In the genomic region with DNA sequence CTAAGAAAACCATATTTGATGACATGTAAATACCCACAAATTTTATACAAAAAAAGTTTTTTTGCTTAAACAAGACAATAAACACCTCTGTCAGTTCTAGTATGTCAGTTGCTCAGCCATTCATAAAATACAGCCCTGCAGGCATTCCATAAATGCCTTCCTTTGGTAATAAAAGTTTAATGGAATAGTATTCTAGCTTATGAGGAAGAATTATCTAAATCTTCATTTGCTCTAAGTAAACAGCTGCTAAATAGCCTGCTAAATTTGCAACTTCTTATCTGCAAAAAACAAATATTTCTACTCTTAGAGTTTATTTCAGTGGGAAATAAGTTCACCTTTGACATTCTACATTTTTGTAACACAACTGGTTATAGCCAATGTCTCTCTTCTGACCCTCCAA, we compare ENCODE assay signal across 27 cellular contexts.
A peak's percentile ranks its signal among the peaks of the same experiment; 100 is the strongest.
DNase-seq lines count a peak whose midpoint lies in the region; ATAC-seq, FAIRE-seq and TF ChIP-seq lines count a peak whose summit lies in the region.
"Had no signal": no experiment of that assay in that cellular context is flagged by ENCODE, and none has a peak within 500 bp of the region (broad histone marks: within the 10 kb centered on the region; RNA-seq: fewer than 3 reads in every experiment).

No MANE protein-coding gene starts in this region.

- no peak overlapping the region for H2AFZ ChIP-seq in smooth muscle cell (ENCODE audit: low read depth)

- H3K4me3 ChIP-seq in smooth muscle cell, result no peak overlapping the region
- H3K4me3 ChIP-seq in naive thymus-derived CD4-positive, alpha-beta T cell (ENCODE audit: low read length), result no peak overlapping the region
- H3K4me3 ChIP-seq: SJCRH30 had no signal

- peaks cover 47% of the 10 kb centered on the region for H3K4me1 ChIP-seq in smooth muscle cell (ENCODE audit: low read depth)
- H3K4me1 ChIP-seq in naive thymus-derived CD4-positive, alpha-beta T cell (ENCODE audit: control insufficient read depth in 2 of 2, insufficient read depth in 2 of 2, low read length in 2 of 2), result no peaks in the 10 kb centered on the region

- no peaks in the 10 kb centered on the region for H3K27me3 ChIP-seq in smooth muscle cell (ENCODE audit: low read depth)
- no peaks in the 10 kb centered on the region for H3K27me3 ChIP-seq in naive thymus-derived CD4-positive, alpha-beta T cell (ENCODE audit: control insufficient read depth in 2 of 2, insufficient read depth in 2 of 2, low read length in 2 of 2)
- H3K27me3 ChIP-seq: brain microvascular endothelial cell, neutrophil, SJCRH30 had no signal

- peak; percentile 79 for FAIRE-seq in endometrium (lab: Jason Lieb, UNC)
- FAIRE-seq: D721Med, RCC 7860, TTC549 had no signal

- H3K9ac ChIP-seq in smooth muscle cell (ENCODE audit: low read depth), result no peak overlapping the region

- DNase-seq in EL (peak; percentile 32), NCI-H1048 (lab: John Stamatoyannopoulos, UW) (peak; percentile 57), smooth muscle cell (lab: John Stamatoyannopoulos, UW; ENCODE audit: unreplicated experiment) (no peak), cardiac septum (ENCODE audit: low spot score) (no peak), SK-N-DZ (ENCODE audit: low spot score) (no peak)
- DNase-seq in activated T-cell treated with anti-CD3 and anti-CD28 coated beads, Interleukin-2, amount 50 U/mL, for 24 hours, result no peak
- no peak for DNase-seq in naive thymus-derived CD4-positive, alpha-beta T cell
- DNase-seq: activated CD8-positive, alpha-beta T cell treated with anti-CD3 and anti-CD28 coated beads, Interleukin-2, amount 10 ng/mL, durations not matched to agents 7 days and 5 days; activated effector memory CD4-positive, alpha-beta T cell treated with anti-CD3 and anti-CD28 coated beads, Interleukin-2, amount 50 U/mL, for 16 hours; activated T-cell treated with anti-CD3 and anti-CD28 coated beads for 4 hours; brain microvascular endothelial cell; effector CD8-positive, alpha-beta T cell; head of caudate nucleus; mammary epithelial cell; NCI-H1105 treated with DMSO at 0.1 percent for 48 hours; NCI-H1930; NCI-H226; NCI-H69; SJCRH30; stimulated activated naive B cell treated with anti-CD40 and anti-IgM and Interleukin-4, amounts not matched to agents 10 μg/mL and 1 μg/mL and 100 μg/mL, for 72 hours had no signal

- peaks cover 22% of the 10 kb centered on the region for H4K20me1 ChIP-seq in smooth muscle cell (ENCODE audit: low read depth)

- H3K9me3 Mint-ChIP-seq in activated T-cell treated with anti-CD3 and anti-CD28 coated beads, Interleukin-2, amount 50 U/mL, for 24 hours, result no peaks in the 10 kb centered on the region
- peaks cover 0 to under 1% (median 0%) of the 10 kb centered on the region in 11 donors for H3K9me3 Mint-ChIP-seq in naive thymus-derived CD4-positive, alpha-beta T cell
- H3K9me3 Mint-ChIP-seq: CD14-positive monocyte had no signal

- peak overlapping the region; percentile 1 for H3K27ac ChIP-seq in smooth muscle cell (ENCODE audit: low read depth)
- H3K27ac ChIP-seq in naive thymus-derived CD4-positive, alpha-beta T cell (ENCODE audit: low read depth, low read length), result no peak overlapping the region
- H3K27ac ChIP-seq: brain microvascular endothelial cell, neutrophil, SJCRH30 had no signal

- H3K9me3 ChIP-seq in smooth muscle cell (replicated peaks; ENCODE audit: low read depth), result no peaks in the 10 kb centered on the region
- H3K9me3 ChIP-seq in naive thymus-derived CD4-positive, alpha-beta T cell (ENCODE audit: control insufficient read depth in 2 of 3, low read length in 3 of 3), result no peaks in the 10 kb centered on the region
- H3K9me3 ChIP-seq: neutrophil, SJCRH30 had no signal

- H3F3A ChIP-seq in smooth muscle cell (ENCODE audit: low read depth), result peaks cover 6% of the 10 kb centered on the region

- no peak overlapping the region for H3K27ac Mint-ChIP-seq in activated T-cell treated with anti-CD3 and anti-CD28 coated beads, Interleukin-2, amount 50 U/mL, for 24 hours
- no peak overlapping the region for H3K27ac Mint-ChIP-seq in naive thymus-derived CD4-positive, alpha-beta T cell
- H3K27ac Mint-ChIP-seq: activated CD8-positive, alpha-beta T cell treated with anti-CD3 and anti-CD28 coated beads, Interleukin-2, amount 10 ng/mL, durations not matched to agents 7 days and 5 days; CD14-positive monocyte; stimulated activated naive B cell treated with anti-CD40 and anti-IgM and Interleukin-4, amounts not matched to agents 10 μg/mL and 1 μg/mL and 100 μg/mL, for 72 hours had no signal

- no peaks in the 10 kb centered on the region for H3K27me3 Mint-ChIP-seq in activated T-cell treated with anti-CD3 and anti-CD28 coated beads, Interleukin-2, amount 50 U/mL, for 24 hours
- no peaks in the 10 kb centered on the region for H3K27me3 Mint-ChIP-seq in naive thymus-derived CD4-positive, alpha-beta T cell
- H3K27me3 Mint-ChIP-seq: stimulated activated naive B cell treated with anti-CD40 and anti-IgM and Interleukin-4, amounts not matched to agents 10 μg/mL and 1 μg/mL and 100 μg/mL, for 72 hours had no signal

- no peak for TF ChIP-seq CTCF in smooth muscle cell (IDR thresholded peaks at IDR 0.05; ENCODE audit: borderline replicate concordance, insufficient read depth, poor library complexity, severe bottlenecking)

- no peaks in the 10 kb centered on the region for H3K36me3 Mint-ChIP-seq in activated T-cell treated with anti-CD3 and anti-CD28 coated beads, Interleukin-2, amount 50 U/mL, for 24 hours (ENCODE audit: low read depth)
- H3K36me3 Mint-ChIP-seq in naive thymus-derived CD4-positive, alpha-beta T cell, result peaks cover 0 to 9% (median 0%) of the 10 kb centered on the region in 5 donors
- H3K36me3 Mint-ChIP-seq: CD14-positive monocyte had no signal

- no peaks in the 10 kb centered on the region for H3K4me1 Mint-ChIP-seq in activated T-cell treated with anti-CD3 and anti-CD28 coated beads, Interleukin-2, amount 50 U/mL, for 24 hours (ENCODE audit: low read depth)
- H3K4me1 Mint-ChIP-seq in naive thymus-derived CD4-positive, alpha-beta T cell, result no peaks in the 10 kb centered on the region

- no peaks in the 10 kb centered on the region for H3K36me3 ChIP-seq in smooth muscle cell (ENCODE audit: low read depth)
- H3K36me3 ChIP-seq in naive thymus-derived CD4-positive, alpha-beta T cell (ENCODE audit: control insufficient read depth in 2 of 3, insufficient read depth in 3 of 3, low read length in 3 of 3), result no peaks in the 10 kb centered on the region
- H3K36me3 ChIP-seq: brain microvascular endothelial cell, neutrophil had no signal

- POLR2A ChIA-PET in naive thymus-derived CD4-positive, alpha-beta T cell (lab: Charles Lee), result no interaction called here

- no peak overlapping the region for H3K4me3 Mint-ChIP-seq in activated T-cell treated with anti-CD3 and anti-CD28 coated beads, Interleukin-2, amount 50 U/mL, for 24 hours
- H3K4me3 Mint-ChIP-seq in naive thymus-derived CD4-positive, alpha-beta T cell, result no peak overlapping the region
- H3K4me3 Mint-ChIP-seq: activated CD8-positive, alpha-beta T cell treated with anti-CD3 and anti-CD28 coated beads, Interleukin-2, amount 10 ng/mL, durations not matched to agents 7 days and 5 days; CD14-positive monocyte; stimulated activated naive B cell treated with anti-CD40 and anti-IgM and Interleukin-4, amounts not matched to agents 10 μg/mL and 1 μg/mL and 100 μg/mL, for 72 hours had no signal

- CTCF ChIA-PET in naive thymus-derived CD4-positive, alpha-beta T cell (lab: Charles Lee), result no interaction called here

- peaks cover 10% of the 10 kb centered on the region for H3K79me2 ChIP-seq in smooth muscle cell (ENCODE audit: low read depth)

- ATAC-seq in naive thymus-derived CD4-positive, alpha-beta T cell, result no peak
- ATAC-seq: activated CD8-positive, alpha-beta T cell treated with anti-CD3 and anti-CD28 coated beads, Interleukin-2, amount 10 ng/mL, durations not matched to agents 7 days and 5 days; sciatic nerve; stimulated activated naive B cell treated with anti-CD40 and anti-IgM and Interleukin-4, amounts not matched to agents 10 μg/mL and 1 μg/mL and 100 μg/mL, for 72 hours had no signal

- intact Hi-C loops in cardiac septum (cut with DNase I), result no loop called here
- intact Hi-C loops in naive thymus-derived CD4-positive, alpha-beta T cell (cut with micrococcal nuclease), result no loop called here

- peak overlapping the region; percentile 74 for H3K4me2 ChIP-seq in smooth muscle cell

Comparison
In these comparisons a context has a peak if more than half of its experiments do, and no peak if none do; other contexts are left out.
1. DNase-seq: peak in EL (single experiment) and NCI-H1048 (single experiment); none in smooth muscle cell (single experiment), cardiac septum (single experiment), SK-N-DZ (single experiment), activated T-cell treated with anti-CD3 and anti-CD28 coated beads, Interleukin-2, amount 50 U/mL, for 24 hours (single experiment) and naive thymus-derived CD4-positive, alpha-beta T cell (0 of 9).